20 cellular contexts compared by ENCODE assay signal in genomic region chr16:17454331-17454730, GRCh38.
"Had no signal": no experiment of that assay in that cellular context is flagged by ENCODE, and none has a peak within 500 bp of the region (broad histone marks: within the 10 kb centered on the region; RNA-seq: fewer than 3 reads in every experiment).

No MANE protein-coding gene starts in this region.

- H3K4me3 ChIP-seq: coronary artery, heart left ventricle, psoas muscle, spleen, testis, transverse colon had no signal

- H3K9me3 ChIP-seq: heart left ventricle, psoas muscle, spleen, testis, transverse colon had no signal

- H3K4me1 ChIP-seq: psoas muscle, testis had no signal

- H3K36me3 ChIP-seq: heart left ventricle, transverse colon had no signal

- H3K4me3 Mint-ChIP-seq: endodermal cell; naive thymus-derived CD4-positive, alpha-beta T cell; nephron progenitor cell; stimulated activated memory B cell treated with anti-CD40 and anti-IgM and Interleukin-4, amounts not matched to agents 10 μg/mL and 1 μg/mL and 100 μg/mL, for 72 hours; stimulated activated naive CD8-positive, alpha-beta T cell treated with anti-CD3 and anti-CD28 coated beads, Interleukin-15, Interleukin-2, amounts not matched to agents 100 ng/mL and 50 ng/mL, for 24 hours had no signal

- H3K27ac Mint-ChIP-seq: endodermal cell; nephron progenitor cell; stimulated activated memory B cell treated with anti-CD40 and anti-IgM and Interleukin-4, amounts not matched to agents 10 μg/mL and 1 μg/mL and 100 μg/mL, for 72 hours; stimulated activated naive CD8-positive, alpha-beta T cell treated with anti-CD3 and anti-CD28 coated beads, Interleukin-15, Interleukin-2, amounts not matched to agents 100 ng/mL and 50 ng/mL, for 24 hours had no signal

- DNase-seq: effector CD4-positive, alpha-beta T cell; endodermal cell; erythroblast; foreskin melanocyte; heart left ventricle; hippocampal formation; mesendoderm; naive thymus-derived CD4-positive, alpha-beta T cell; nephron progenitor cell; psoas muscle; retina; spleen; stimulated activated CD4-positive, alpha-beta T cell treated with anti-CD3 and anti-CD28 coated beads, Interleukin-15, amount 100 ng/mL, for 24 hours; stimulated activated CD4-positive, alpha-beta T cell treated with anti-CD3 and anti-CD28 coated beads, Interleukin-1b, Interleukin-23, amount 100 ng/mL, for 48 hours; stimulated activated CD4-positive, alpha-beta T cell treated with anti-CD3 and anti-CD28 coated beads, Interleukin-4, amount 100 ng/mL, for 24 hours; testis; transverse colon had no signal

- H3K4me1 Mint-ChIP-seq: nephron progenitor cell had no signal

- ATAC-seq: heart left ventricle; naive thymus-derived CD4-positive, alpha-beta T cell; psoas muscle; stimulated activated memory B cell treated with anti-CD40 and anti-IgM and Interleukin-4, amounts not matched to agents 10 μg/mL and 1 μg/mL and 100 μg/mL, for 72 hours had no signal

- H3K27me3 Mint-ChIP-seq: naive thymus-derived CD4-positive, alpha-beta T cell; stimulated activated memory B cell treated with anti-CD40 and anti-IgM and Interleukin-4, amounts not matched to agents 10 μg/mL and 1 μg/mL and 100 μg/mL, for 72 hours; stimulated activated naive CD8-positive, alpha-beta T cell treated with anti-CD3 and anti-CD28 coated beads, Interleukin-15, Interleukin-2, amounts not matched to agents 100 ng/mL and 50 ng/mL, for 24 hours had no signal
